2 cellular contexts compared by ENCODE assay signal in genomic region chr11:11973361-11973800, GRCh38.
TF ChIP-seq lines count a peak whose summit lies in the region.

No MANE protein-coding gene starts in this region.

TF ChIP-seq in liver, 16 proteins besides CTCF, POLR2A, EP300 and RAD21 (continued from another document):
- TF ChIP-seq ZBTB33 (IDR thresholded peaks at IDR 0.05), result no peak
- no peak for TF ChIP-seq EGR1 (IDR thresholded peaks at IDR 0.05; ENCODE audit: low read depth in 2 of 2)
- peak; percentile 15 for TF ChIP-seq MAX (IDR thresholded peaks at IDR 0.05)
- TF ChIP-seq SP1 (IDR thresholded peaks at IDR 0.05), result peak; percentile 45
- TF ChIP-seq HNF4A (conservative IDR thresholded peaks at IDR 0.05), result peak; percentile 17 to 52
- peak; percentile 82 for TF ChIP-seq REST (IDR thresholded peaks at IDR 0.05)
- peak in 1 of 2 donors; percentile 34 for TF ChIP-seq JUND (IDR thresholded peaks at IDR 0.05)
- TF ChIP-seq FOXA1 (IDR thresholded peaks at IDR 0.05), result no peak
- TF ChIP-seq YY1 (IDR thresholded peaks at IDR 0.05), result peak; percentile 75
- TF ChIP-seq FOXA2 (IDR thresholded peaks at IDR 0.05), result no peak
- peak; percentile 32 to 58 for TF ChIP-seq RXRA (IDR thresholded peaks at IDR 0.05)
- peak; percentile 11 for TF ChIP-seq NR2F2 (IDR thresholded peaks at IDR 0.05)
- TF ChIP-seq TAF1 (conservative IDR thresholded peaks at IDR 0.05), result no peak
- TF ChIP-seq ATF3 (IDR thresholded peaks at IDR 0.05), result no peak
- no peak for TF ChIP-seq GABPA (IDR thresholded peaks at IDR 0.05 in 1 of 2, conservative IDR thresholded peaks at IDR 0.05 in 1 of 2)
TF ChIP-seq in liver: peak in this region for 8.

TF ChIP-seq in HepG2, 621 proteins besides CTCF, POLR2A, EP300 and RAD21 (continued from another document):
- TF ChIP-seq ZNF678 (CRISPR knock-in tag; IDR thresholded peaks at IDR 0.05), result no peak
